Comparison of ENCODE assay signal across 17 cellular contexts in genomic region chr18:50131591-50131990, GRCh38.
DNase-seq lines count a peak whose midpoint lies in the region; ATAC-seq and TF ChIP-seq lines count a peak whose summit lies in the region.
"Had no signal": no experiment of that assay in that cellular context is flagged by ENCODE, and none has a peak within 500 bp of the region (broad histone marks: within the 10 kb centered on the region; RNA-seq: fewer than 3 reads in every experiment).

No MANE protein-coding gene starts in this region.

- H3K79me2 ChIP-seq in osteoblast (ENCODE audit: insufficient read depth, low read length) = no peaks in the 10 kb centered on the region

- H4K20me1 ChIP-seq in osteoblast (ENCODE audit: insufficient read depth, low read length) = no peaks in the 10 kb centered on the region
- H4K20me1 ChIP-seq: BLaER1 treated with 17β-estradiol and CSF1 and Interleukin-3, amounts not matched to agents 10 nM and 100 nM had no signal

- ATAC-seq in GM19035 (IDR thresholded peaks at IDR 0.05; ENCODE audit: unreplicated experiment) = peak; percentile 66
- ATAC-seq: left lobe of liver had no signal

- no peak overlapping the region for H3K27ac ChIP-seq in osteoblast (ENCODE audit: low read depth, low read length)
- H3K27ac ChIP-seq: BLaER1 treated with 17β-estradiol and CSF1 and Interleukin-3, amounts not matched to agents 10 nM and 100 nM; parathyroid adenoma; SK-N-MC; stomach had no signal

- no peaks in the 10 kb centered on the region for H3K36me3 ChIP-seq in osteoblast (ENCODE audit: insufficient read depth, low read length)
- H3K36me3 ChIP-seq: BLaER1 treated with 17β-estradiol and CSF1 and Interleukin-3, amounts not matched to agents 10 nM and 100 nM; stomach had no signal

- no peak overlapping the region for H3K4me3 ChIP-seq in GM12865 (ENCODE audit: low read depth, low read length)
- H3K4me3 ChIP-seq in osteoblast (ENCODE audit: insufficient read depth, low read length) = no peak overlapping the region
- H3K4me3 ChIP-seq: BLaER1 treated with 17β-estradiol and CSF1 and Interleukin-3, amounts not matched to agents 10 nM and 100 nM; SK-N-MC; stomach had no signal

- H3K4me1 ChIP-seq in osteoblast (ENCODE audit: insufficient read depth, low read length) = no peaks in the 10 kb centered on the region
- H3K4me1 ChIP-seq: parathyroid adenoma had no signal

- H3K27me3 ChIP-seq in osteoblast (ENCODE audit: insufficient read depth, low read length) = no peaks in the 10 kb centered on the region
- H3K27me3 ChIP-seq: BLaER1 treated with 17β-estradiol and CSF1 and Interleukin-3, amounts not matched to agents 10 nM and 100 nM had no signal

- TF ChIP-seq CTCF in GM12865 (IDR thresholded peaks at IDR 0.05; ENCODE audit: insufficient read depth, low read depth, low read length, missing control alignments) (no peak), osteoblast (IDR thresholded peaks at IDR 0.05; ENCODE audit: extremely low read depth, low read depth, low read length) (no peak)

- no peak overlapping the region for H2AFZ ChIP-seq in osteoblast (ENCODE audit: low read length)
- H2AFZ ChIP-seq: parathyroid adenoma had no signal

- no peaks in the 10 kb centered on the region for H3K9me3 ChIP-seq in osteoblast (ENCODE audit: low read depth, low read length)
- H3K9me3 ChIP-seq: BLaER1 treated with 17β-estradiol and CSF1 and Interleukin-3, amounts not matched to agents 10 nM and 100 nM; stomach had no signal

- DNase-seq in GM12865 (ENCODE audit: low read depth) = peak; percentile 41
- DNase-seq in NCI-H2227 treated with DMSO at 0.1 percent for 48 hours (lab: John Stamatoyannopoulos, UW) = peak; percentile 91
- peak; percentile 66 for DNase-seq in osteoblast (ENCODE audit: insufficient read length, low spot score, missing footprints)
- DNase-seq in nucleus accumbens (lab: John Stamatoyannopoulos, UW) = no peak
- no peak for DNase-seq in CD1c-positive myeloid dendritic cell (ENCODE audit: extremely low spot score)
- no peak for DNase-seq in effector CD8-positive, alpha-beta T cell (lab: John Stamatoyannopoulos, UW)
- DNase-seq: activated CD8-positive, alpha-beta memory T cell treated with anti-CD3 and anti-CD28 coated beads for 24 hours; activated naive CD4-positive, alpha-beta T cell; effector memory CD4-positive, alpha-beta T cell; NCI-H1092; small intestine; stomach had no signal

- no peak overlapping the region for H3K4me2 ChIP-seq in osteoblast (ENCODE audit: insufficient read depth, low read length)
- H3K4me2 ChIP-seq: BLaER1 treated with 17β-estradiol and CSF1 and Interleukin-3, amounts not matched to agents 10 nM and 100 nM had no signal

Comparison
In these comparisons a context has a peak if more than half of its experiments do, and no peak if none do; other contexts are left out.
1. DNase-seq: peak in GM12865 (single experiment), NCI-H2227 treated with DMSO at 0.1 percent for 48 hours (single experiment) and osteoblast (single experiment); none in nucleus accumbens (0 of 56), CD1c-positive myeloid dendritic cell (single experiment) and effector CD8-positive, alpha-beta T cell (single experiment).